ENCODE assay signal across 4 cellular contexts in the genomic region with DNA sequence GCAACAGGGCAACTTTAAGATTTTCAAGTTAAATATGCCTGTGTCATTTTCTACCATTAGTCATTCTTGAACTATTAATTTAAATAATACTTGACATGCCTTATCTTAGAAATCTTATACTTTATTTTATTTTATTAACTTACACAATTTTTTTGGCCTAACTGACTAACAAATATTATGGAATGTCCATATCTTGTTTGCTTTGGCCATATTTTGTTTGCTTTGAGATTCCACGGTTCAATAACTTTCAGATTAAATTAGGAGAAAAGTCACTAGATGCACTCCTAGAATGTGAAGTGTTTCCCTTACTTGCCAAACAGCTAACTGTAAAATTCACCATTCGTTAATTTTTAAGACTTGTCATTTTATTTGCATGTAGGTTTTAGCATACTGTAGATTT.
"Had no signal": no experiment of that assay in that cellular context is flagged by ENCODE, and none has a peak within 500 bp of the region (broad histone marks: within the 10 kb centered on the region; RNA-seq: fewer than 3 reads in every experiment).

No MANE protein-coding gene starts in this region.

- H3K4me3 ChIP-seq: GM23338 had no signal

- DNase-seq: H9, HCEC 1CT, IMR-90 had no signal

- ATAC-seq: GM23338 had no signal
